Comparison of ENCODE assay signal across 37 cellular contexts in the genomic region with DNA sequence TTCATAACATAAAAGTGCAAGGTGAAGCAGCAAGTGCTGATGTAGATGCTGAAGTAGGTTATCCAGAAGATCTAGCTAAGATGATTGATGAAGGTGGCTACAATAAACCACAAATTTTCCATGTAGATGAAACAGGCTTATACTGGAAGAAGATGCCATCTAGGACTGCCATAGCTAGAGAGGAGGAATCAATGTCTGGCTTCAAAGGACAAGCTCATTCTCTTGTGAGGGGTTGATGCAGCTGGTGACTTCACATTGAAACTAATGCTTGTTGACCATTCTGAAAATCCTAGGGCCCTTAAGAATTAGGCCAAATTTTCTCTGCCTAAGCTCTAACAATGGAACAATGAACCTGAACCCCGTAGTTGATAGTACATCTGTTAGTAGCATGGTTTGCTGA. TPM values are rescaled to one million over a fixed set of nuclear protein-coding genes. Genes with fewer than 3 reads are reported as not detected.
"Had no signal": no experiment of that assay in that cellular context is flagged by ENCODE, and none has a peak within 500 bp of the region (broad histone marks: within the 10 kb centered on the region; RNA-seq: fewer than 3 reads in every experiment).

No MANE protein-coding gene starts in this region.

- H3K9me3 ChIP-seq: ascending aorta had no signal

- ATAC-seq: activated CD4-positive, alpha-beta T cell treated with anti-CD3 and anti-CD28 coated beads for 36 hours; activated CD4-positive, CD25-positive, alpha-beta regulatory T cell treated with anti-CD3 and anti-CD28 coated beads, Interleukin-2, amount 50 U/mL, for 24 hours; activated CD8-positive, alpha-beta memory T cell treated with anti-CD3 and anti-CD28 coated beads, Interleukin-2, amount 10 ng/mL, durations not matched to agents 7 days and 5 days; activated CD8-positive, alpha-beta T cell treated with anti-CD3 and anti-CD28 coated beads, Interleukin-2, amount 10 ng/mL, durations not matched to agents 7 days and 5 days; activated naive CD8-positive, alpha-beta T cell treated with anti-CD3 and anti-CD28 coated beads, Interleukin-2, amount 50 U/mL, for 24 hours had no signal

- H3K4me1 ChIP-seq: ascending aorta had no signal

- H3K27me3 ChIP-seq: ascending aorta had no signal

- H3K4me1 Mint-ChIP-seq: activated CD4-positive, alpha-beta memory T cell treated with anti-CD3 and anti-CD28 coated beads, Interleukin-2, amount 10 ng/mL, durations not matched to agents 7 days and 5 days; activated CD4-positive, alpha-beta T cell treated with anti-CD3 and anti-CD28 coated beads for 36 hours; activated CD4-positive, alpha-beta T cell treated with anti-CD3 and anti-CD28 coated beads, Interleukin-2, amount 10 ng/mL, durations not matched to agents 7 days and 5 days; activated CD8-positive, alpha-beta memory T cell treated with anti-CD3 and anti-CD28 coated beads, Interleukin-2, amount 10 ng/mL, durations not matched to agents 7 days and 5 days; activated naive CD4-positive, alpha-beta T cell treated with anti-CD3 and anti-CD28 coated beads, Interleukin-2, amount 10 ng/mL, durations not matched to agents 7 days and 5 days; activated naive CD4-positive, alpha-beta T cell treated with anti-CD3 and anti-CD28 coated beads, Interleukin-2, amount 50 U/mL, for 24 hours; activated naive CD8-positive, alpha-beta T cell treated with anti-CD3 and anti-CD28 coated beads, Interleukin-2, amount 50 U/mL, for 24 hours; brain had no signal

- H3K27me3 Mint-ChIP-seq: activated CD4-positive, alpha-beta memory T cell treated with anti-CD3 and anti-CD28 coated beads, Interleukin-2, amount 10 ng/mL, durations not matched to agents 7 days and 5 days; activated CD4-positive, alpha-beta T cell treated with anti-CD3 and anti-CD28 coated beads for 36 hours; activated CD4-positive, alpha-beta T cell treated with anti-CD3 and anti-CD28 coated beads, Interleukin-2, amount 10 ng/mL, durations not matched to agents 7 days and 5 days; activated CD8-positive, alpha-beta memory T cell treated with anti-CD3 and anti-CD28 coated beads, Interleukin-2, amount 10 ng/mL, durations not matched to agents 7 days and 5 days; activated naive CD4-positive, alpha-beta T cell treated with anti-CD3 and anti-CD28 coated beads, Interleukin-2, amount 10 ng/mL, durations not matched to agents 7 days and 5 days; activated naive CD4-positive, alpha-beta T cell treated with anti-CD3 and anti-CD28 coated beads, Interleukin-2, amount 50 U/mL, for 24 hours; activated naive CD8-positive, alpha-beta T cell; activated naive CD8-positive, alpha-beta T cell treated with anti-CD3 and anti-CD28 coated beads, Interleukin-2, amount 10 ng/mL, durations not matched to agents 7 days and 5 days; activated naive CD8-positive, alpha-beta T cell treated with anti-CD3 and anti-CD28 coated beads, Interleukin-2, amount 50 U/mL, for 24 hours; activated T-cell treated with anti-CD3 and anti-CD28 coated beads, Interleukin-2, amount 50 U/mL, for 24 hours; brain had no signal

- H3K4me3 Mint-ChIP-seq: activated CD4-positive, alpha-beta memory T cell treated with anti-CD3 and anti-CD28 coated beads, Interleukin-2, amount 10 ng/mL, durations not matched to agents 7 days and 5 days; activated CD4-positive, alpha-beta T cell treated with anti-CD3 and anti-CD28 coated beads for 36 hours; activated CD4-positive, alpha-beta T cell treated with anti-CD3 and anti-CD28 coated beads, Interleukin-2, amount 10 ng/mL, durations not matched to agents 7 days and 5 days; activated CD8-positive, alpha-beta memory T cell treated with anti-CD3 and anti-CD28 coated beads, Interleukin-2, amount 10 ng/mL, durations not matched to agents 7 days and 5 days; activated CD8-positive, alpha-beta T cell treated with anti-CD3 and anti-CD28 coated beads, Interleukin-2, amount 10 ng/mL, durations not matched to agents 7 days and 5 days; activated naive CD4-positive, alpha-beta T cell treated with anti-CD3 and anti-CD28 coated beads, Interleukin-2, amount 10 ng/mL, durations not matched to agents 7 days and 5 days; activated naive CD4-positive, alpha-beta T cell treated with anti-CD3 and anti-CD28 coated beads, Interleukin-2, amount 50 U/mL, for 24 hours; activated naive CD8-positive, alpha-beta T cell; activated naive CD8-positive, alpha-beta T cell treated with anti-CD3 and anti-CD28 coated beads, Interleukin-2, amount 10 ng/mL, durations not matched to agents 7 days and 5 days; activated naive CD8-positive, alpha-beta T cell treated with anti-CD3 and anti-CD28 coated beads, Interleukin-2, amount 50 U/mL, for 24 hours; activated T-cell treated with anti-CD3 and anti-CD28 coated beads, Interleukin-2, amount 50 U/mL, for 24 hours; brain; T-helper 1 cell treated with Interleukin-12 subunit alpha and Interleukin-12 subunit beta and Interleukin-4 antibody, amounts not matched to agents 30 μg/mL and 1 μg/mL, for 36 hours; T-helper 2 cell treated with Interferon-gamma antibody and Interleukin-4, amounts not matched to agents 5 μg/mL and 100 μg/mL, for 36 hours had no signal

- FAIRE-seq: TTC549 had no signal

- H3K4me3 ChIP-seq: ascending aorta had no signal

- H3K27ac ChIP-seq: ascending aorta, VCaP had no signal

- H3K27ac Mint-ChIP-seq: activated CD4-positive, alpha-beta memory T cell treated with anti-CD3 and anti-CD28 coated beads, Interleukin-2, amount 10 ng/mL, durations not matched to agents 7 days and 5 days; activated CD4-positive, alpha-beta T cell treated with anti-CD3 and anti-CD28 coated beads for 36 hours; activated CD4-positive, alpha-beta T cell treated with anti-CD3 and anti-CD28 coated beads, Interleukin-2, amount 10 ng/mL, durations not matched to agents 7 days and 5 days; activated CD8-positive, alpha-beta memory T cell treated with anti-CD3 and anti-CD28 coated beads, Interleukin-2, amount 10 ng/mL, durations not matched to agents 7 days and 5 days; activated CD8-positive, alpha-beta T cell treated with anti-CD3 and anti-CD28 coated beads, Interleukin-2, amount 10 ng/mL, durations not matched to agents 7 days and 5 days; activated naive CD4-positive, alpha-beta T cell treated with anti-CD3 and anti-CD28 coated beads, Interleukin-2, amount 10 ng/mL, durations not matched to agents 7 days and 5 days; activated naive CD4-positive, alpha-beta T cell treated with anti-CD3 and anti-CD28 coated beads, Interleukin-2, amount 50 U/mL, for 24 hours; activated naive CD8-positive, alpha-beta T cell; activated naive CD8-positive, alpha-beta T cell treated with anti-CD3 and anti-CD28 coated beads, Interleukin-2, amount 10 ng/mL, durations not matched to agents 7 days and 5 days; activated naive CD8-positive, alpha-beta T cell treated with anti-CD3 and anti-CD28 coated beads, Interleukin-2, amount 50 U/mL, for 24 hours; activated T-cell treated with anti-CD3 and anti-CD28 coated beads, Interleukin-2, amount 50 U/mL, for 24 hours; activated T-helper 2 cell treated with anti-CD3 and anti-CD28 coated beads, Interferon-gamma antibody, Interleukin-2, Interleukin-4, amounts not matched to agents 10 μg/mL and 5 μg/mL and 100 μg/mL, durations not matched to agents 14 hours and 24 hours and 36 hours; brain; T-helper 1 cell treated with Interleukin-12 subunit alpha and Interleukin-12 subunit beta and Interleukin-4 antibody, amounts not matched to agents 30 μg/mL and 1 μg/mL, for 36 hours; T-helper 2 cell treated with Interferon-gamma antibody and Interleukin-4, amounts not matched to agents 5 μg/mL and 100 μg/mL, for 36 hours had no signal

- H3K9me3 Mint-ChIP-seq: activated CD4-positive, alpha-beta memory T cell treated with anti-CD3 and anti-CD28 coated beads, Interleukin-2, amount 10 ng/mL, durations not matched to agents 7 days and 5 days; activated CD4-positive, alpha-beta T cell treated with anti-CD3 and anti-CD28 coated beads, Interleukin-2, amount 10 ng/mL, durations not matched to agents 7 days and 5 days; activated naive CD4-positive, alpha-beta T cell treated with anti-CD3 and anti-CD28 coated beads, Interleukin-2, amount 10 ng/mL, durations not matched to agents 7 days and 5 days; activated naive CD4-positive, alpha-beta T cell treated with anti-CD3 and anti-CD28 coated beads, Interleukin-2, amount 50 U/mL, for 24 hours; activated naive CD8-positive, alpha-beta T cell treated with anti-CD3 and anti-CD28 coated beads, Interleukin-2, amount 10 ng/mL, durations not matched to agents 7 days and 5 days; activated naive CD8-positive, alpha-beta T cell treated with anti-CD3 and anti-CD28 coated beads, Interleukin-2, amount 50 U/mL, for 24 hours; activated T-helper 2 cell treated with anti-CD3 and anti-CD28 coated beads, Interferon-gamma antibody, Interleukin-2, Interleukin-4, amounts not matched to agents 10 μg/mL and 5 μg/mL and 100 μg/mL, durations not matched to agents 14 hours and 24 hours and 36 hours; brain; T-helper 1 cell treated with Interleukin-12 subunit alpha and Interleukin-12 subunit beta and Interleukin-4 antibody, amounts not matched to agents 30 μg/mL and 1 μg/mL, for 36 hours; T-helper 2 cell treated with Interferon-gamma antibody and Interleukin-4, amounts not matched to agents 5 μg/mL and 100 μg/mL, for 36 hours had no signal

- DNase-seq: activated CD4-positive, alpha-beta memory T cell treated with anti-CD3 and anti-CD28 coated beads, Interleukin-2, amount 10 ng/mL, durations not matched to agents 7 days and 5 days; activated CD4-positive, alpha-beta T cell treated with anti-CD3 and anti-CD28 coated beads for 1 hour; activated CD4-positive, alpha-beta T cell treated with anti-CD3 and anti-CD28 coated beads for 36 hours; activated CD4-positive, alpha-beta T cell treated with anti-CD3 and anti-CD28 coated beads for 48 hours; activated CD4-positive, alpha-beta T cell treated with anti-CD3 and anti-CD28 coated beads, Interleukin-2, amount 10 ng/mL, durations not matched to agents 7 days and 5 days; activated CD4-positive, alpha-beta T cell treated with anti-CD3 and anti-CD28 coated beads, Interleukin-2, amount 50 U/mL, for 48 hours; activated CD4-positive, CD25-positive, alpha-beta regulatory T cell; activated CD8-positive, alpha-beta memory T cell treated with anti-CD3 and anti-CD28 coated beads for 24 hours; activated CD8-positive, alpha-beta memory T cell treated with anti-CD3 and anti-CD28 coated beads, Interleukin-2, amount 10 ng/mL, durations not matched to agents 7 days and 5 days; activated CD8-positive, alpha-beta memory T cell treated with anti-CD3 and anti-CD28 coated beads, Interleukin-2, amount 50 U/mL, for 48 hours; activated CD8-positive, alpha-beta T cell treated with anti-CD3 and anti-CD28 coated beads, Interleukin-2, amount 10 ng/mL, durations not matched to agents 7 days and 5 days; activated effector memory CD4-positive, alpha-beta T cell treated with Interleukin-2 at 50 U/mL for 16 hours; activated gamma-delta T cell; activated naive CD4-positive, alpha-beta T cell treated with anti-CD3 and anti-CD28 coated beads, Interleukin-2, amount 10 ng/mL, durations not matched to agents 7 days and 5 days; activated naive CD4-positive, alpha-beta T cell treated with Interleukin-2 at 50 U/mL for 16 hours; activated naive CD8-positive, alpha-beta T cell treated with anti-CD3 and anti-CD28 coated beads, Interleukin-2, amount 10 ng/mL, durations not matched to agents 7 days and 5 days; activated naive CD8-positive, alpha-beta T cell treated with anti-CD3 and anti-CD28 coated beads, Interleukin-2, amount 50 U/mL, for 24 hours; activated T-cell treated with anti-CD3 and anti-CD28 coated beads, Interleukin-2, amount 50 U/mL, for 24 hours; activated T-cell treated with anti-CD3 and anti-CD28 coated beads, Interleukin-2, amount 50 U/mL, for 48 hours; amygdala; anterior cingulate cortex; central memory CD4-positive, alpha-beta T cell; T-helper 1 cell; T-helper 2 cell; T-helper 9 cell had no signal

RNA-seq across cellular contexts. Expression of gene SPATA45, which starts 44.7 kb away (rescaled TPM):
- total RNA-seq: activated CD4-positive, alpha-beta memory T cell treated with anti-CD3 and anti-CD28 coated beads, Interleukin-2, amount 10 ng/mL, durations not matched to agents 7 days and 5 days; activated CD4-positive, alpha-beta T cell treated with anti-CD3 and anti-CD28 coated beads for 36 hours; activated CD8-positive, alpha-beta memory T cell treated with anti-CD3 and anti-CD28 coated beads, Interleukin-2, amount 10 ng/mL, durations not matched to agents 7 days and 5 days; activated CD8-positive, alpha-beta T cell treated with anti-CD3 and anti-CD28 coated beads, Interleukin-2, amount 10 ng/mL, durations not matched to agents 7 days and 5 days; activated naive CD8-positive, alpha-beta T cell treated with anti-CD3 and anti-CD28 coated beads, Interleukin-2, amount 10 ng/mL, durations not matched to agents 7 days and 5 days; ascending aorta; cardiac septum had no signal
- polyA plus RNA-seq: adipose tissue had no signal
